Comparison of ENCODE assay signal across 1 cellular context in genomic region chr5:84764227-84764626, GRCh38.
TF ChIP-seq lines count a peak whose summit lies in the region.

No MANE protein-coding gene starts in this region.

TF ChIP-seq in H1, 55 proteins besides CTCF, POLR2A, EP300 and RAD21 (continued from another document):
- no peak for TF ChIP-seq USF2 (IDR thresholded peaks at IDR 0.05; ENCODE audit: low read length)
- no peak for TF ChIP-seq NANOG (IDR thresholded peaks at IDR 0.05; ENCODE audit: insufficient read depth, low read depth, low read length, poor library complexity, severe bottlenecking)
- TF ChIP-seq SUZ12 (IDR thresholded peaks at IDR 0.05; ENCODE audit: low read length) = no peak
- TF ChIP-seq HDAC6 (IDR thresholded peaks at IDR 0.05; ENCODE audit: low read depth, low read length) = no peak
- TF ChIP-seq JUN (IDR thresholded peaks at IDR 0.05; ENCODE audit: low read depth, low read length) = no peak
- TF ChIP-seq SIX5 (IDR thresholded peaks at IDR 0.05; ENCODE audit: low read depth, low read length) = no peak
- TF ChIP-seq SAP30 (IDR thresholded peaks at IDR 0.05; ENCODE audit: insufficient read depth, insufficient replicate concordance, low read length) = no peak
- no peak for TF ChIP-seq TEAD4 (IDR thresholded peaks at IDR 0.05; ENCODE audit: low read depth, low read length)
